In the genomic region with DNA sequence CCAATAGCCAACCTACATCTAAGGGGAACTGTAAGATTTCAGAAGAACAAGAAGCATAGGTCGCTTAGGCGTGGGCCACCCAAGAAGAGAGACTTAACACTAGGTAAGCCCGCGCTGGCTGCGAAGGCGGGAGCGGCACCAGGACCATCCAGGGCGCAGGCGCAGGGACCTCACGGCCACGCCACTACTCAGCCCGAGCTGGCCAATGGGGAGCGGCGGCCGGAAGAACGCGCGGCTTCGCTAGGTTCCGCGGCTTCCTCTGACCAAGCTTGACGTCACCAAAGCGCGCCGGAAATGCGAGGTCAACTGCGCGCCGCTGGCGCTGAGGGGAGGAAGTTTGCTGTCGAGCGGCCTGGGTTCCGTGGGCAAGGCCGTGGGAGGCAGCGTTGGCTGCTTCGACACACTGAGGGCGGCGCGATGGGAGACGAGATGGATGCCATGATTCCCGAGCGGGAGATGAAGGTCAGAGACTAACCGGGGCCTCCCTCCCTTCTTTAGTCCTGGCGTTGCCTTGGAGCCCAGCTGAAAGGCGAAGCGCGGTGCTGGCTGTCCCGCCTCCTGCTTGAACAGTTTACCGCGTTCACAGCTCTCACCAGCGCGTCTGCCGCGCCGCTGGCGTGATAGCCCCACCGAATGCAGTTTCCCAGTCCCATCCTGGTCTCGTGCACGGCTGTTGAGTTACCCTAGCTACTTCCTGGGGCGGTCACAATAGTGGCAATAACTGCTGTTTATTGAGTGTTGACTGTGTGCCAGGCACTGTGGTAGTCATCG, we compare ENCODE assay signal across 8 cellular contexts. TPM values are rescaled to one million over a fixed set of nuclear protein-coding genes. Genes with fewer than 3 reads are reported as not detected.
DNase-seq lines count a peak whose midpoint lies in the region; ATAC-seq, FAIRE-seq and TF ChIP-seq lines count a peak whose summit lies in the region.

Gene NUP214, plus strand, starts transcription at position 299 of the 771 bp plus-strand sequence. Its CDS starts 119 bp downstream, at position 418.

- H3K4me1 ChIP-seq in right atrium auricular region = peaks cover 0 to 19% of the 10 kb centered on the region in 2 donors
- H3K4me1 ChIP-seq in psoas muscle = peaks cover 17% of the 10 kb centered on the region

- TF ChIP-seq CTCF in right atrium auricular region (IDR thresholded peaks at IDR 0.05) (peak in 1 of 2 donors; percentile 15), psoas muscle (IDR thresholded peaks at IDR 0.05) (no peak)

- peak; percentile 71 to 89 for DNase-seq in NCI-H187 (lab: John Stamatoyannopoulos, UW)
- DNase-seq in T-helper 2 cell = peak; percentile 97 to 100 (median 99)
- peak; percentile 78 to 99 (median 97) for DNase-seq in anterior cingulate cortex (lab: John Stamatoyannopoulos, UW)
- peak; percentile 98 for DNase-seq in right atrium auricular region (ENCODE audit: low spot score)
- DNase-seq in psoas muscle = peak; percentile 99 to 100
- peak; percentile 99 for DNase-seq in urothelium cell line (ENCODE audit: low spot score)

- ATAC-seq in GM18498 (IDR thresholded peaks at IDR 0.05; ENCODE audit: unreplicated experiment) = peak; percentile 97
- peak; percentile 92 for ATAC-seq in HG02938 (IDR thresholded peaks at IDR 0.05; ENCODE audit: unreplicated experiment)
- ATAC-seq in psoas muscle = peak; percentile 99 to 100 (median 99)

- H3K4me3 ChIP-seq in right atrium auricular region = peak within 1 kb of the TSS; percentile 81 to 84
- H3K4me3 ChIP-seq in psoas muscle = peak within 1 kb of the TSS; percentile 100

- peak within 1 kb of the TSS; percentile 72 to 78 for H3K27ac ChIP-seq in right atrium auricular region
- H3K27ac ChIP-seq in psoas muscle = peak within 1 kb of the TSS; percentile 90

- H3K9me3 ChIP-seq in right atrium auricular region = no peaks in the 10 kb centered on the region
- H3K9me3 ChIP-seq in psoas muscle = no peaks in the 10 kb centered on the region

- intact Hi-C loops in psoas muscle (cut with DNase I) = loop anchor here in 1 of 2 donors (2.0 kb wide), 1 partner anchor 69 kb away; no protein-coding TSS in a partner anchor

- 0 to 1% (median 0%) methylated on average over 61 of the region's 61 CpGs for WGBS in psoas muscle, 3 donors

- peak; percentile 85 for FAIRE-seq in urothelium cell line (lab: Jason Lieb, UNC)

- H3K27me3 ChIP-seq in right atrium auricular region = no peaks in the 10 kb centered on the region
- H3K27me3 ChIP-seq in psoas muscle (ENCODE audit: insufficient read depth in 3 of 3, low read length in 2 of 3) = no peaks in the 10 kb centered on the region

- peaks cover 41% of the 10 kb centered on the region for H3K36me3 ChIP-seq in right atrium auricular region
- H3K36me3 ChIP-seq in psoas muscle (ENCODE audit: insufficient read depth in 1 of 2, low read depth in 1 of 2) = peaks cover 5 to 37% of the 10 kb centered on the region in 2 donors

RNA-seq across cellular contexts. Expression of gene NUP214, which starts in this region (rescaled TPM):
- 10 to 100 TPM; 29.5 to 31.6 TPM for total RNA-seq in right atrium auricular region
- 10 to 100 TPM; 20.1 to 28.1 (median 23.4) TPM for total RNA-seq in psoas muscle
- 10 to 100 TPM; 11.8 to 14.2 (median 14.1) TPM for polyA plus RNA-seq in psoas muscle

Comparison
In these comparisons a context has a peak if more than half of its experiments do, and no peak if none do; other contexts are left out.
1. Peak in every context shown above with its lines: DNase-seq, ATAC-seq, H3K4me3 ChIP-seq and H3K27ac ChIP-seq.